14 cellular contexts compared by ENCODE assay signal in the genomic region with DNA sequence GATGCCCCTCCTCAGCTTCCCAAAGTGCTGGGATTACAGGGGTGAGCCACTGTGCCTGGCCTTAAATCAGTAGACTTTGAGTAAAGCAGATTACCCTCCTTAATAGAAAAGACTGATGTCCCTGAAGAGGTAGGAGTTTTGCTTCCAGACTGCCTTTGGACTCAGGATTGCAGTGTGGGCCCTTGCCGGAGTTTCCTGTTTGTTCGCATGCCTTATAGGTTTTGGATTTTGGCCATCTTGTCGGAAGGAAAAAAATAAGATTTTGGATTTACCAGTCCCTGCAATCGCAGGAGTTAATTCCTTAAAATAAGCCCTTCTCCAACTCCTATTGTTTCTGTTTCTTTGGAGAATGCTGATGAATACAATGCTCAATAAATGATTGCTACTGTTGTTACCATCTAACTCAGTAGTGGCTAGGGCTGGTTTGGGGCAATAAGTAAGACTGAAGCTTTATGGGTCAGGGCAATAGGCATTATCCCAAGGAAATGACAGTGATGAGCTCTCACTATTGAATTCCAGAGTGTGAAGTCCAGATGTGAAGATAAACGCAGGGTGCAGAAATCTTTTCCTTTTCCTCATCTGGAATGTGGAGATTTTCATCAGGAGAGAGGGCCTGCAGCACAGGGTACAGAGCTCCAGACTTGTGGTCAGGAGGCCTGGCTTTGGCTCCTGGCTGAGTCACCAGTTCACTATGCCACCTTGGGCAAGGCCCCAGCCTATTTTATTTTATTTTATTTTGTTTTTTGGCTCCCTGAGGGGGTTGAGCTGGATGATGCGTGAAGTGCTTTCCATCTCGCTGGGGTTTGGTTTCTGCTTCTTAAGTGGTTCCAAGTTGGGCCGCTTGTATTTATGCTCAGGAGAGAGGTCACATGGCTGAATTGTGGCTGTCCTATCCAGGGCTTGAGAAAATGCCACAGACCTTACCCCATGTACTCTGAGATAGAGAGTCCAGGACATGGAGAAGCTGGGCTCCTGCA. TPM values are rescaled to one million over a fixed set of nuclear protein-coding genes. Genes with fewer than 3 reads are reported as not detected.
DNase-seq lines count a peak whose midpoint lies in the region; ATAC-seq and TF ChIP-seq lines count a peak whose summit lies in the region.
"Had no signal": no experiment of that assay in that cellular context is flagged by ENCODE, and none has a peak within 500 bp of the region (broad histone marks: within the 10 kb centered on the region; RNA-seq: fewer than 3 reads in every experiment).

No MANE protein-coding gene starts in this region.

- ATAC-seq in SK-N-SH treated with all-trans-retinoic acid at 6 μM for 48 hours (peak; percentile 94), thoracic aorta (ENCODE audit: insufficient number of reproducible peaks, low FRiP score, low read depth) (peak; percentile 63), GM21619 (IDR thresholded peaks at IDR 0.05; ENCODE audit: unreplicated experiment) (no peak), HG03469 (IDR thresholded peaks at IDR 0.05; ENCODE audit: unreplicated experiment) (no peak)
- no peak for ATAC-seq in activated naive CD8-positive, alpha-beta T cell treated with anti-CD3 and anti-CD28 coated beads, Interleukin-2, amount 50 U/mL, for 24 hours

- no peak overlapping the region for H3K27ac Mint-ChIP-seq in activated naive CD8-positive, alpha-beta T cell treated with anti-CD3 and anti-CD28 coated beads, Interleukin-2, amount 50 U/mL, for 24 hours
- H3K27ac Mint-ChIP-seq: type B pancreatic cell had no signal

- no peaks in the 10 kb centered on the region for H3K27me3 ChIP-seq in thoracic aorta (replicated peaks; ENCODE audit: insufficient read depth)
- H3K27me3 ChIP-seq: ovary had no signal

- no peaks in the 10 kb centered on the region for H3K36me3 Mint-ChIP-seq in activated naive CD8-positive, alpha-beta T cell treated with anti-CD3 and anti-CD28 coated beads, Interleukin-2, amount 50 U/mL, for 24 hours (ENCODE audit: low read depth)
- H3K36me3 Mint-ChIP-seq: type B pancreatic cell had no signal

- DNase-seq in GOT3 (lab: John Stamatoyannopoulos, UW) (peak; percentile 53), fibroblast of pulmonary artery (ENCODE audit: low read depth) (peak; percentile 82), thoracic aorta (ENCODE audit: low spot score) (no peak)
- DNase-seq in stimulated activated CD4-positive, alpha-beta T cell treated with anti-CD3 and anti-CD28 coated beads, Interleukin-1b, Interleukin-23, amount 100 ng/mL, for 48 hours = no peak
- DNase-seq in activated naive CD8-positive, alpha-beta T cell treated with anti-CD3 and anti-CD28 coated beads, Interleukin-2, amount 50 U/mL, for 24 hours = no peak
- DNase-seq: activated CD4-positive, CD25-positive, alpha-beta regulatory T cell; activated effector memory CD4-positive, alpha-beta T cell treated with anti-CD3 and anti-CD28 coated beads, Interleukin-2, amount 50 U/mL, for 16 hours; GDM1; NCI-H1930; ovary had no signal

- no peaks in the 10 kb centered on the region for H3K9me3 ChIP-seq in thoracic aorta
- H3K9me3 ChIP-seq: ovary had no signal

- no peak for TF ChIP-seq CTCF in fibroblast of pulmonary artery (IDR thresholded peaks at IDR 0.05; ENCODE audit: low read length, missing control alignments)
- TF ChIP-seq CTCF in thoracic aorta (IDR thresholded peaks at IDR 0.05) = no peak

- no peak overlapping the region for H3K4me3 Mint-ChIP-seq in activated naive CD8-positive, alpha-beta T cell treated with anti-CD3 and anti-CD28 coated beads, Interleukin-2, amount 50 U/mL, for 24 hours
- H3K4me3 Mint-ChIP-seq: type B pancreatic cell had no signal

- H3K9me3 Mint-ChIP-seq in activated naive CD8-positive, alpha-beta T cell treated with anti-CD3 and anti-CD28 coated beads, Interleukin-2, amount 50 U/mL, for 24 hours = no peaks in the 10 kb centered on the region
- H3K9me3 Mint-ChIP-seq: type B pancreatic cell had no signal

- no peak overlapping the region for H3K4me3 ChIP-seq in fibroblast of pulmonary artery (replicated peaks; ENCODE audit: low read depth, low read length)
- peak overlapping the region; percentile 23 for H3K4me3 ChIP-seq in thoracic aorta
- H3K4me3 ChIP-seq: ovary had no signal

- peak overlapping the region; percentile 62 to 71 for H3K27ac ChIP-seq in thoracic aorta
- H3K27ac ChIP-seq: ovary had no signal

- no peaks in the 10 kb centered on the region for H3K36me3 ChIP-seq in thoracic aorta
- H3K36me3 ChIP-seq: ovary had no signal

- peaks cover 8 to 21% of the 10 kb centered on the region in 2 donors for H3K4me1 ChIP-seq in thoracic aorta (ENCODE audit: control insufficient read depth in 1 of 2, low read depth in 2 of 2)

- peaks cover 4% of the 10 kb centered on the region for H3K4me1 Mint-ChIP-seq in activated naive CD8-positive, alpha-beta T cell treated with anti-CD3 and anti-CD28 coated beads, Interleukin-2, amount 50 U/mL, for 24 hours

- H3K27me3 Mint-ChIP-seq in activated naive CD8-positive, alpha-beta T cell treated with anti-CD3 and anti-CD28 coated beads, Interleukin-2, amount 50 U/mL, for 24 hours = peaks cover 9% of the 10 kb centered on the region

TF ChIP-seq in SK-N-SH treated with all-trans-retinoic acid at 6 μM for 48 hours, 23 proteins besides CTCF, POLR2A, EP300 and RAD21 (continues in another document):
- TF ChIP-seq, protein P1, sequence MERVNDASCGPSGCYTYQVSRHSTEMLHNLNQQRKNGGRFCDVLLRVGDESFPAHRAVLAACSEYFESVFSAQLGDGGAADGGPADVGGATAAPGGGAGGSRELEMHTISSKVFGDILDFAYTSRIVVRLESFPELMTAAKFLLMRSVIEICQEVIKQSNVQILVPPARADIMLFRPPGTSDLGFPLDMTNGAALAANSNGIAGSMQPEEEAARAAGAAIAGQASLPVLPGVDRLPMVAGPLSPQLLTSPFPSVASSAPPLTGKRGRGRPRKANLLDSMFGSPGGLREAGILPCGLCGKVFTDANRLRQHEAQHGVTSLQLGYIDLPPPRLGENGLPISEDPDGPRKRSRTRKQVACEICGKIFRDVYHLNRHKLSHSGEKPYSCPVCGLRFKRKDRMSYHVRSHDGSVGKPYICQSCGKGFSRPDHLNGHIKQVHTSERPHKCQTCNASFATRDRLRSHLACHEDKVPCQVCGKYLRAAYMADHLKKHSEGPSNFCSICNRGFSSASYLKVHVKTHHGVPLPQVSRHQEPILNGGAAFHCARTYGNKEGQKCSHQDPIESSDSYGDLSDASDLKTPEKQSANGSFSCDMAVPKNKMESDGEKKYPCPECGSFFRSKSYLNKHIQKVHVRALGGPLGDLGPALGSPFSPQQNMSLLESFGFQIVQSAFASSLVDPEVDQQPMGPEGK (CRISPR knock-in tag; IDR thresholded peaks at IDR 0.05; ENCODE audit: borderline replicate concordance) = no peak
- TF ChIP-seq ISL1 (CRISPR knock-in tag; IDR thresholded peaks at IDR 0.05) = no peak
- TF ChIP-seq TOX (CRISPR knock-in tag; IDR thresholded peaks at IDR 0.05; ENCODE audit: borderline replicate concordance) = no peak
- TF ChIP-seq CSDC2 (CRISPR knock-in tag; IDR thresholded peaks at IDR 0.05) = no peak
- no peak for TF ChIP-seq ZNF8 (CRISPR knock-in tag; IDR thresholded peaks at IDR 0.05)
- TF ChIP-seq OSR1 (CRISPR knock-in tag; IDR thresholded peaks at IDR 0.05) = no peak
- TF ChIP-seq GLIS3 (CRISPR knock-in tag; IDR thresholded peaks at IDR 0.05) = no peak
- TF ChIP-seq ESRRG (CRISPR knock-in tag; IDR thresholded peaks at IDR 0.05) = no peak
- no peak for TF ChIP-seq ARNTL (CRISPR knock-in tag; IDR thresholded peaks at IDR 0.05; ENCODE audit: borderline replicate concordance, low read depth)
- TF ChIP-seq SNAI2 (CRISPR knock-in tag; IDR thresholded peaks at IDR 0.05) = no peak
- TF ChIP-seq, protein P2, sequence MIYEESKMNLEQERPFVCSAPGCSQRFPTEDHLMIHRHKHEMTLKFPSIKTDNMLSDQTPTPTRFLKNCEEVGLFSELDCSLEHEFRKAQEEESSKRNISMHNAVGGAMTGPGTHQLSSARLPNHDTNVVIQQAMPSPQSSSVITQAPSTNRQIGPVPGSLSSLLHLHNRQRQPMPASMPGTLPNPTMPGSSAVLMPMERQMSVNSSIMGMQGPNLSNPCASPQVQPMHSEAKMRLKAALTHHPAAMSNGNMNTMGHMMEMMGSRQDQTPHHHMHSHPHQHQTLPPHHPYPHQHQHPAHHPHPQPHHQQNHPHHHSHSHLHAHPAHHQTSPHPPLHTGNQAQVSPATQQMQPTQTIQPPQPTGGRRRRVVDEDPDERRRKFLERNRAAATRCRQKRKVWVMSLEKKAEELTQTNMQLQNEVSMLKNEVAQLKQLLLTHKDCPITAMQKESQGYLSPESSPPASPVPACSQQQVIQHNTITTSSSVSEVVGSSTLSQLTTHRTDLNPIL (CRISPR knock-in tag; IDR thresholded peaks at IDR 0.05; ENCODE audit: low read depth) = no peak
- TF ChIP-seq ZFP30 (CRISPR knock-in tag; IDR thresholded peaks at IDR 0.05) = no peak
- TF ChIP-seq TCF4 (CRISPR knock-in tag; IDR thresholded peaks at IDR 0.05; ENCODE audit: borderline replicate concordance) = no peak
- TF ChIP-seq, protein P3, sequence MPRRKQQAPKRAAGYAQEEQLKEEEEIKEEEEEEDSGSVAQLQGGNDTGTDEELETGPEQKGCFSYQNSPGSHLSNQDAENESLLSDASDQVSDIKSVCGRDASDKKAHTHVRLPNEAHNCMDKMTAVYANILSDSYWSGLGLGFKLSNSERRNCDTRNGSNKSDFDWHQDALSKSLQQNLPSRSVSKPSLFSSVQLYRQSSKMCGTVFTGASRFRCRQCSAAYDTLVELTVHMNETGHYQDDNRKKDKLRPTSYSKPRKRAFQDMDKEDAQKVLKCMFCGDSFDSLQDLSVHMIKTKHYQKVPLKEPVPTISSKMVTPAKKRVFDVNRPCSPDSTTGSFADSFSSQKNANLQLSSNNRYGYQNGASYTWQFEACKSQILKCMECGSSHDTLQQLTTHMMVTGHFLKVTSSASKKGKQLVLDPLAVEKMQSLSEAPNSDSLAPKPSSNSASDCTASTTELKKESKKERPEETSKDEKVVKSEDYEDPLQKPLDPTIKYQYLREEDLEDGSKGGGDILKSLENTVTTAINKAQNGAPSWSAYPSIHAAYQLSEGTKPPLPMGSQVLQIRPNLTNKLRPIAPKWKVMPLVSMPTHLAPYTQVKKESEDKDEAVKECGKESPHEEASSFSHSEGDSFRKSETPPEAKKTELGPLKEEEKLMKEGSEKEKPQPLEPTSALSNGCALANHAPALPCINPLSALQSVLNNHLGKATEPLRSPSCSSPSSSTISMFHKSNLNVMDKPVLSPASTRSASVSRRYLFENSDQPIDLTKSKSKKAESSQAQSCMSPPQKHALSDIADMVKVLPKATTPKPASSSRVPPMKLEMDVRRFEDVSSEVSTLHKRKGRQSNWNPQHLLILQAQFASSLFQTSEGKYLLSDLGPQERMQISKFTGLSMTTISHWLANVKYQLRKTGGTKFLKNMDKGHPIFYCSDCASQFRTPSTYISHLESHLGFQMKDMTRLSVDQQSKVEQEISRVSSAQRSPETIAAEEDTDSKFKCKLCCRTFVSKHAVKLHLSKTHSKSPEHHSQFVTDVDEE (CRISPR knock-in tag; IDR thresholded peaks at IDR 0.05) = no peak
- TF ChIP-seq ZFP3 (CRISPR knock-in tag; IDR thresholded peaks at IDR 0.05) = no peak

RNA-seq across cellular contexts. Expression of a gene that starts 25.3 kb away (rescaled TPM):
- not detected for total RNA-seq in thoracic aorta

RNA-seq across cellular contexts. Expression of a gene that starts 25.4 kb away (rescaled TPM):
- not detected for total RNA-seq in thoracic aorta

Comparison
In these comparisons a context has a peak if more than half of its experiments do, and no peak if none do; other contexts are left out.
1. DNase-seq: peak in GOT3 (single experiment) and fibroblast of pulmonary artery (single experiment); none in thoracic aorta (single experiment), stimulated activated CD4-positive, alpha-beta T cell treated with anti-CD3 and anti-CD28 coated beads, Interleukin-1b, Interleukin-23, amount 100 ng/mL, for 48 hours (single experiment) and activated naive CD8-positive, alpha-beta T cell treated with anti-CD3 and anti-CD28 coated beads, Interleukin-2, amount 50 U/mL, for 24 hours (single experiment).
2. ATAC-seq: peak in SK-N-SH treated with all-trans-retinoic acid at 6 μM for 48 hours (single experiment) and thoracic aorta (single experiment); none in GM21619 (single experiment), HG03469 (single experiment) and activated naive CD8-positive, alpha-beta T cell treated with anti-CD3 and anti-CD28 coated beads, Interleukin-2, amount 50 U/mL, for 24 hours (single experiment).